1 cellular context compared by ENCODE assay signal in genomic region chr15:97960364-97961066, GRCh38.
A peak's percentile ranks its signal among the peaks of the same experiment; 100 is the strongest.
TF ChIP-seq lines count a peak whose summit lies in the region.

TSS of gene ARRDC4 (plus strand) at chr15:97960703. CDS start at chr15:97960862, 159 bp downstream.

TF ChIP-seq in K562, 482 proteins besides CTCF, POLR2A, EP300 and RAD21 (continued from another document and continues in another):
- TF ChIP-seq AFF1 (IDR thresholded peaks at IDR 0.05; ENCODE audit: low read depth in 1 of 2, partially characterized antibody in 2 of 2) (no peak), ZNF436 (CRISPR knock-in tag; IDR thresholded peaks at IDR 0.05) (no peak), POLR2AphosphoS5 (IDR thresholded peaks at IDR 0.05; ENCODE audit: control insufficient read depth, insufficient read depth, low read depth, low read length) (0 out of 2 replicates have a peak, but pooled peaks have one; percentile 20), SRSF3 (IDR thresholded peaks at IDR 0.05; ENCODE audit: insufficient read depth, low read length) (no peak), SOX6 (IDR thresholded peaks at IDR 0.05) (0 out of 2 replicates have a peak, but pooled peaks have one; percentile 14), NFYB (IDR thresholded peaks at IDR 0.05; ENCODE audit: extremely low read depth, insufficient read length) (peak; percentile 99), FOXM1 (IDR thresholded peaks at IDR 0.05; ENCODE audit: low read depth) (peak; percentile 92), FOXM1 (CRISPR knock-in tag; IDR thresholded peaks at IDR 0.05; ENCODE audit: low read depth) (no peak), CEBPB (tag; IDR thresholded peaks at IDR 0.05) (0 out of 2 replicates have a peak, but pooled peaks have one; percentile 26), MTA3 (IDR thresholded peaks at IDR 0.05; ENCODE audit: borderline replicate concordance) (peak; percentile 85; the same call in 1 of the 2 replicates), ZNF395 (CRISPR knock-in tag; IDR thresholded peaks at IDR 0.05) (no peak), MAX (CRISPR knock-in tag; IDR thresholded peaks at IDR 0.05) (peak; percentile 93), ATF1 (CRISPR knock-in tag; IDR thresholded peaks at IDR 0.05) (no peak), ATF1 (tag; IDR thresholded peaks at IDR 0.05) (peak; percentile 95), CREB1 (IDR thresholded peaks at IDR 0.05) (peak; percentile 61; the same call in 1 of the 2 replicates), CREB1 (CRISPR knock-in tag; IDR thresholded peaks at IDR 0.05) (peak; percentile 77), EP400 (IDR thresholded peaks at IDR 0.05) (peak; percentile 84), TRIM24 (IDR thresholded peaks at IDR 0.05) (peak in 1 of 2 experiments; percentile 55; a peak in 1 of 4 replicates), NEUROD1 (IDR thresholded peaks at IDR 0.05; ENCODE audit: borderline replicate concordance, low read depth, low read length, partially characterized antibody) (peak; percentile 100), ATF3 (IDR thresholded peaks at IDR 0.05) (peak; percentile 87), ATF3 (CRISPR knock-in tag; conservative IDR thresholded peaks at IDR 0.05) (peak; percentile 51; the same call in 1 of the 2 replicates), SP1 (CRISPR knock-in tag; IDR thresholded peaks at IDR 0.05) (peak; percentile 92), MXI1 (IDR thresholded peaks at IDR 0.05; ENCODE audit: low read depth, low read length) (no peak), MLX (CRISPR knock-in tag; conservative IDR thresholded peaks at IDR 0.05) (peak; percentile 100), MEF2D (tag; conservative IDR thresholded peaks at IDR 0.05; ENCODE audit: low read depth) (no peak), ATF7 (IDR thresholded peaks at IDR 0.05) (peak; percentile 91; the same call in 1 of the 2 replicates), NR4A1 (CRISPR knock-in tag; IDR thresholded peaks at IDR 0.05) (no peak), NR4A1 (tag; IDR thresholded peaks at IDR 0.05) (peak; percentile 50; the same call in 1 of the 2 replicates), ILF3 (IDR thresholded peaks at IDR 0.05; ENCODE audit: borderline replicate concordance) (no peak; the same call in 1 of the 2 replicates), HDAC8 (tag; IDR thresholded peaks at IDR 0.05) (0 out of 2 replicates have a peak, but pooled peaks have one; percentile 58), E2F3 (CRISPR knock-in tag; IDR thresholded peaks at IDR 0.05) (0 out of 2 replicates have a peak, but pooled peaks have one; percentile 20), REST (CRISPR knock-in tag; IDR thresholded peaks at IDR 0.05; ENCODE audit: low read depth) (peak; percentile 67; the same call in 1 of the 2 replicates), BCLAF1 (IDR thresholded peaks at IDR 0.05; ENCODE audit: borderline replicate concordance in 1 of 2, control insufficient read depth in 1 of 2, low read depth in 2 of 2, low read length in 1 of 2) (peak in 1 of 2 experiments; percentile 99; a peak in 2 of 4 replicates), ARID3A (IDR thresholded peaks at IDR 0.05; ENCODE audit: borderline replicate concordance, low read depth, low read length) (peak; percentile 43; the same call in 1 of the 2 replicates), NFE2 (IDR thresholded peaks at IDR 0.05; ENCODE audit: low read depth) (peak; percentile 44), ELF4 (CRISPR knock-in tag; IDR thresholded peaks at IDR 0.05) (no peak)
